ENCODE assay signal across 1 cellular context in genomic region chr14:103118663-103119404, GRCh38.
TF ChIP-seq lines count a peak whose summit lies in the region.

No MANE protein-coding gene starts in this region.

TF ChIP-seq in K562, 482 proteins besides CTCF, POLR2A, EP300 and RAD21 (continued from another document and continues in another):
- TF ChIP-seq ZNF263 (CRISPR knock-in tag; IDR thresholded peaks at IDR 0.05; ENCODE audit: borderline replicate concordance) (no peak), HINFP (tag; conservative IDR thresholded peaks at IDR 0.05; ENCODE audit: low read depth) (no peak), ZNF197 (CRISPR knock-in tag; IDR thresholded peaks at IDR 0.05; ENCODE audit: low read depth) (no peak), RBM14 (IDR thresholded peaks at IDR 0.05; ENCODE audit: borderline replicate concordance, insufficient read depth, low read depth, low read length) (no peak), HNRNPH1 (optimal IDR thresholded peaks at IDR 0.05; ENCODE audit: low read depth, low read length) (no peak), RNF219 (CRISPR knock-in tag; IDR thresholded peaks at IDR 0.05) (no peak), BMI1 (IDR thresholded peaks at IDR 0.05; ENCODE audit: low read length) (no peak), CREB5 (CRISPR knock-in tag; IDR thresholded peaks at IDR 0.05) (no peak), TAF7 (tag; IDR thresholded peaks at IDR 0.05) (peak; percentile 41; the same call in 1 of the 2 replicates), ZKSCAN1 (IDR thresholded peaks at IDR 0.05; ENCODE audit: low read depth, low read length) (peak; percentile 43; the same call in 1 of the 2 replicates), IRF1 (CRISPR knock-in tag; IDR thresholded peaks at IDR 0.05; ENCODE audit: borderline replicate concordance) (no peak), SPI1 (IDR thresholded peaks at IDR 0.05; ENCODE audit: borderline replicate concordance, low read depth, low read length) (peak; percentile 98), SAP30 (IDR thresholded peaks at IDR 0.05; ENCODE audit: borderline replicate concordance, insufficient read depth, low read depth, low read length, poor library complexity, severe bottlenecking) (no peak), ZNF830 (CRISPR knock-in tag; IDR thresholded peaks at IDR 0.05) (no peak), ZNF384 (IDR thresholded peaks at IDR 0.05; ENCODE audit: low read depth, low read length) (peak; percentile 77; the same call in 1 of the 2 replicates), SIRT6 (IDR thresholded peaks at IDR 0.05; ENCODE audit: low read depth, low read length) (no peak), PHB2 (IDR thresholded peaks at IDR 0.05; ENCODE audit: low read depth) (no peak), NR4A1 (CRISPR knock-in tag; IDR thresholded peaks at IDR 0.05) (no peak), NR4A1 (tag; IDR thresholded peaks at IDR 0.05) (peak; percentile 68), NBN (IDR thresholded peaks at IDR 0.05; ENCODE audit: low read depth) (no peak), EGR1 (conservative IDR thresholded peaks at IDR 0.05) (no peak), ZNF561 (CRISPR knock-in tag; conservative IDR thresholded peaks at IDR 0.05) (no peak), GTF2E2 (tag; IDR thresholded peaks at IDR 0.05) (no peak), ZNF224 (CRISPR knock-in tag; IDR thresholded peaks at IDR 0.05) (no peak), FOXO4 (CRISPR knock-in tag; IDR thresholded peaks at IDR 0.05) (no peak), ERF (CRISPR knock-in tag; IDR thresholded peaks at IDR 0.05) (no peak), ZNF518B (CRISPR knock-in tag; IDR thresholded peaks at IDR 0.05) (no peak), MIER1 (IDR thresholded peaks at IDR 0.05; ENCODE audit: low read depth) (no peak), TFAM (CRISPR knock-in tag; conservative IDR thresholded peaks at IDR 0.05) (no peak), POLR2G (IDR thresholded peaks at IDR 0.05; ENCODE audit: low read depth, low read length) (0 out of 2 replicates have a peak, but pooled peaks have one; percentile 7), ZNF408 (CRISPR knock-in tag; IDR thresholded peaks at IDR 0.05; ENCODE audit: low read depth) (no peak), ZNF165 (CRISPR knock-in tag; IDR thresholded peaks at IDR 0.05; ENCODE audit: borderline replicate concordance) (no peak), NFXL1 (CRISPR knock-in tag; IDR thresholded peaks at IDR 0.05) (no peak), NFIC (IDR thresholded peaks at IDR 0.05) (no peak), POLR3A (IDR thresholded peaks at IDR 0.05; ENCODE audit: borderline replicate concordance, extremely low read depth, insufficient read depth, insufficient read length) (no peak), MTA3 (IDR thresholded peaks at IDR 0.05; ENCODE audit: borderline replicate concordance) (peak; percentile 71; the same call in 1 of the 2 replicates), ZNF217 (CRISPR knock-in tag; IDR thresholded peaks at IDR 0.05) (no peak)
- TF ChIP-seq, protein P1, sequence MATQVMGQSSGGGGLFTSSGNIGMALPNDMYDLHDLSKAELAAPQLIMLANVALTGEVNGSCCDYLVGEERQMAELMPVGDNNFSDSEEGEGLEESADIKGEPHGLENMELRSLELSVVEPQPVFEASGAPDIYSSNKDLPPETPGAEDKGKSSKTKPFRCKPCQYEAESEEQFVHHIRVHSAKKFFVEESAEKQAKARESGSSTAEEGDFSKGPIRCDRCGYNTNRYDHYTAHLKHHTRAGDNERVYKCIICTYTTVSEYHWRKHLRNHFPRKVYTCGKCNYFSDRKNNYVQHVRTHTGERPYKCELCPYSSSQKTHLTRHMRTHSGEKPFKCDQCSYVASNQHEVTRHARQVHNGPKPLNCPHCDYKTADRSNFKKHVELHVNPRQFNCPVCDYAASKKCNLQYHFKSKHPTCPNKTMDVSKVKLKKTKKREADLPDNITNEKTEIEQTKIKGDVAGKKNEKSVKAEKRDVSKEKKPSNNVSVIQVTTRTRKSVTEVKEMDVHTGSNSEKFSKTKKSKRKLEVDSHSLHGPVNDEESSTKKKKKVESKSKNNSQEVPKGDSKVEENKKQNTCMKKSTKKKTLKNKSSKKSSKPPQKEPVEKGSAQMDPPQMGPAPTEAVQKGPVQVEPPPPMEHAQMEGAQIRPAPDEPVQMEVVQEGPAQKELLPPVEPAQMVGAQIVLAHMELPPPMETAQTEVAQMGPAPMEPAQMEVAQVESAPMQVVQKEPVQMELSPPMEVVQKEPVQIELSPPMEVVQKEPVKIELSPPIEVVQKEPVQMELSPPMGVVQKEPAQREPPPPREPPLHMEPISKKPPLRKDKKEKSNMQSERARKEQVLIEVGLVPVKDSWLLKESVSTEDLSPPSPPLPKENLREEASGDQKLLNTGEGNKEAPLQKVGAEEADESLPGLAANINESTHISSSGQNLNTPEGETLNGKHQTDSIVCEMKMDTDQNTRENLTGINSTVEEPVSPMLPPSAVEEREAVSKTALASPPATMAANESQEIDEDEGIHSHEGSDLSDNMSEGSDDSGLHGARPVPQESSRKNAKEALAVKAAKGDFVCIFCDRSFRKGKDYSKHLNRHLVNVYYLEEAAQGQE (CRISPR knock-in tag; IDR thresholded peaks at IDR 0.05; ENCODE audit: low read depth) = no peak
- TF ChIP-seq, protein P2, sequence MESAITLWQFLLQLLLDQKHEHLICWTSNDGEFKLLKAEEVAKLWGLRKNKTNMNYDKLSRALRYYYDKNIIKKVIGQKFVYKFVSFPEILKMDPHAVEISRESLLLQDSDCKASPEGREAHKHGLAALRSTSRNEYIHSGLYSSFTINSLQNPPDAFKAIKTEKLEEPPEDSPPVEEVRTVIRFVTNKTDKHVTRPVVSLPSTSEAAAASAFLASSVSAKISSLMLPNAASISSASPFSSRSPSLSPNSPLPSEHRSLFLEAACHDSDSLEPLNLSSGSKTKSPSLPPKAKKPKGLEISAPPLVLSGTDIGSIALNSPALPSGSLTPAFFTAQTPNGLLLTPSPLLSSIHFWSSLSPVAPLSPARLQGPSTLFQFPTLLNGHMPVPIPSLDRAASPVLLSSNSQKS (CRISPR knock-in tag; IDR thresholded peaks at IDR 0.05) = no peak
- TF ChIP-seq, protein P3, sequence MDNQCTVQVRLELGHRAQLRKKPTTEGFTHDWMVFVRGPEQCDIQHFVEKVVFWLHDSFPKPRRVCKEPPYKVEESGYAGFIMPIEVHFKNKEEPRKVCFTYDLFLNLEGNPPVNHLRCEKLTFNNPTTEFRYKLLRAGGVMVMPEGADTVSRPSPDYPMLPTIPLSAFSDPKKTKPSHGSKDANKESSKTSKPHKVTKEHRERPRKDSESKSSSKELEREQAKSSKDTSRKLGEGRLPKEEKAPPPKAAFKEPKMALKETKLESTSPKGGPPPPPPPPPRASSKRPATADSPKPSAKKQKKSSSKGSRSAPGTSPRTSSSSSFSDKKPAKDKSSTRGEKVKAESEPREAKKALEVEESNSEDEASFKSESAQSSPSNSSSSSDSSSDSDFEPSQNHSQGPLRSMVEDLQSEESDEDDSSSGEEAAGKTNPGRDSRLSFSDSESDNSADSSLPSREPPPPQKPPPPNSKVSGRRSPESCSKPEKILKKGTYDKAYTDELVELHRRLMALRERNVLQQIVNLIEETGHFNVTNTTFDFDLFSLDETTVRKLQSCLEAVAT (IDR thresholded peaks at IDR 0.05) = no peak
- TF ChIP-seq, protein P4, sequence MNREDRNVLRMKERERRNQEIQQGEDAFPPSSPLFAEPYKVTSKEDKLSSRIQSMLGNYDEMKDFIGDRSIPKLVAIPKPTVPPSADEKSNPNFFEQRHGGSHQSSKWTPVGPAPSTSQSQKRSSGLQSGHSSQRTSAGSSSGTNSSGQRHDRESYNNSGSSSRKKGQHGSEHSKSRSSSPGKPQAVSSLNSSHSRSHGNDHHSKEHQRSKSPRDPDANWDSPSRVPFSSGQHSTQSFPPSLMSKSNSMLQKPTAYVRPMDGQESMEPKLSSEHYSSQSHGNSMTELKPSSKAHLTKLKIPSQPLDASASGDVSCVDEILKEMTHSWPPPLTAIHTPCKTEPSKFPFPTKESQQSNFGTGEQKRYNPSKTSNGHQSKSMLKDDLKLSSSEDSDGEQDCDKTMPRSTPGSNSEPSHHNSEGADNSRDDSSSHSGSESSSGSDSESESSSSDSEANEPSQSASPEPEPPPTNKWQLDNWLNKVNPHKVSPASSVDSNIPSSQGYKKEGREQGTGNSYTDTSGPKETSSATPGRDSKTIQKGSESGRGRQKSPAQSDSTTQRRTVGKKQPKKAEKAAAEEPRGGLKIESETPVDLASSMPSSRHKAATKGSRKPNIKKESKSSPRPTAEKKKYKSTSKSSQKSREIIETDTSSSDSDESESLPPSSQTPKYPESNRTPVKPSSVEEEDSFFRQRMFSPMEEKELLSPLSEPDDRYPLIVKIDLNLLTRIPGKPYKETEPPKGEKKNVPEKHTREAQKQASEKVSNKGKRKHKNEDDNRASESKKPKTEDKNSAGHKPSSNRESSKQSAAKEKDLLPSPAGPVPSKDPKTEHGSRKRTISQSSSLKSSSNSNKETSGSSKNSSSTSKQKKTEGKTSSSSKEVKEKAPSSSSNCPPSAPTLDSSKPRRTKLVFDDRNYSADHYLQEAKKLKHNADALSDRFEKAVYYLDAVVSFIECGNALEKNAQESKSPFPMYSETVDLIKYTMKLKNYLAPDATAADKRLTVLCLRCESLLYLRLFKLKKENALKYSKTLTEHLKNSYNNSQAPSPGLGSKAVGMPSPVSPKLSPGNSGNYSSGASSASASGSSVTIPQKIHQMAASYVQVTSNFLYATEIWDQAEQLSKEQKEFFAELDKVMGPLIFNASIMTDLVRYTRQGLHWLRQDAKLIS (CRISPR knock-in tag; IDR thresholded peaks at IDR 0.05) = no peak
